Comparison of ENCODE assay signal across 25 cellular contexts in the genomic region with DNA sequence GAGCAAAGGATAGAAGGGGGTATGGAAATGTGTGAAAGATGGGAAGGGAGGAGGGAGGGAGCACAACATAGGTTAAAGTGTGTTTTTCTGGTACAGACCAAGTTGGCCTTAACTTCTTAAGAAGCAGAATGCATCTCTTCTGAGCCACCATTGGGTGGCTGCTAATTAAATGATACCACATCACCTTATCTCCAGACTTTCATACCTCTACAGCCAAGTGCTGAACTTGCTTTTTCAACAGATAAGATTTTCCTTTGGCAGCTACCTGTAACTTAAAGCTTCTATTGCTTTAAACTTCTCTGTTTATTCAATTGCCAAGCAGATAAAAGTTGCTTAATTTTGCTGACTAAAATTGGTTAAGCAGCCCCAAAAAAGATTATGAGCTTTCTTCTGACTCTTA.
"Had no signal": no experiment of that assay in that cellular context is flagged by ENCODE, and none has a peak within 500 bp of the region (broad histone marks: within the 10 kb centered on the region; RNA-seq: fewer than 3 reads in every experiment).

No MANE protein-coding gene starts in this region.

- H3K27me3 ChIP-seq: esophagus squamous epithelium, gastrocnemius medialis, ovary, sigmoid colon, spleen, tibial nerve, upper lobe of left lung had no signal

- H3K27ac ChIP-seq: dorsolateral prefrontal cortex, esophagus squamous epithelium, gastrocnemius medialis, lower lobe of right lung, ovary, psoas muscle, sigmoid colon, spleen, thoracic aorta, tibial nerve, upper lobe of left lung had no signal

- H3K9me3 ChIP-seq: gastrocnemius medialis, ovary, psoas muscle had no signal

- H3K27ac Mint-ChIP-seq: natural killer cell; stimulated activated memory B cell treated with anti-CD40 and anti-IgM and Interleukin-4, amounts not matched to agents 10 μg/mL and 1 μg/mL and 100 μg/mL, for 72 hours had no signal

- FAIRE-seq: keratinocyte, urothelium cell line had no signal

- H3K36me3 Mint-ChIP-seq: natural killer cell had no signal

- H3K36me3 ChIP-seq: esophagus squamous epithelium, gastrocnemius medialis, lower lobe of right lung, ovary, sigmoid colon, spleen, thoracic aorta, tibial nerve, upper lobe of left lung had no signal

- H3K4me1 ChIP-seq: esophagus squamous epithelium, gastrocnemius medialis, lower lobe of right lung, psoas muscle, sigmoid colon, spleen, tibial nerve, upper lobe of left lung had no signal

- ATAC-seq: gastrocnemius medialis; left ventricle myocardium superior; lower lobe of right lung; natural killer cell; psoas muscle; right cardiac atrium; stimulated activated memory B cell treated with anti-CD40 and anti-IgM and Interleukin-4, amounts not matched to agents 10 μg/mL and 1 μg/mL and 100 μg/mL, for 72 hours; stimulated activated naive CD8-positive, alpha-beta T cell treated with anti-CD3 and anti-CD28 coated beads, Interleukin-15, Interleukin-2, amounts not matched to agents 100 U/mL and 50 U/mL, for 24 hours had no signal

- H3K4me1 Mint-ChIP-seq: natural killer cell; stimulated activated memory B cell treated with anti-CD40 and anti-IgM and Interleukin-4, amounts not matched to agents 10 μg/mL and 1 μg/mL and 100 μg/mL, for 72 hours had no signal

- H3K4me3 ChIP-seq: dorsolateral prefrontal cortex, esophagus squamous epithelium, gastrocnemius medialis, lower lobe of right lung, ovary, psoas muscle, sigmoid colon, spleen, thoracic aorta, tibial nerve, upper lobe of left lung had no signal

- H3K27me3 Mint-ChIP-seq: stimulated activated memory B cell treated with anti-CD40 and anti-IgM and Interleukin-4, amounts not matched to agents 10 μg/mL and 1 μg/mL and 100 μg/mL, for 72 hours had no signal

- H3K4me3 Mint-ChIP-seq: natural killer cell; stimulated activated memory B cell treated with anti-CD40 and anti-IgM and Interleukin-4, amounts not matched to agents 10 μg/mL and 1 μg/mL and 100 μg/mL, for 72 hours had no signal

- DNase-seq: cortex of kidney; dorsolateral prefrontal cortex; effector CD4-positive, alpha-beta T cell; erythroblast; esophagus squamous epithelium; gastrocnemius medialis; head of caudate nucleus; left ventricle myocardium superior; lower lobe of right lung; natural killer cell; occipital lobe; ovary; posterior cingulate gyrus; psoas muscle; right cardiac atrium; sigmoid colon; spleen; stimulated activated CD4-positive, alpha-beta T cell treated with anti-CD3 and anti-CD28 coated beads, Interleukin-4, amount 100 ng/mL, for 4 hours; stimulated activated naive CD8-positive, alpha-beta T cell treated with anti-CD3 and anti-CD28 coated beads, Interleukin-15, Interleukin-2, amounts not matched to agents 100 U/mL and 50 U/mL, for 24 hours; upper lobe of left lung had no signal
